Comparison of ENCODE assay signal across 14 cellular contexts in the genomic region with DNA sequence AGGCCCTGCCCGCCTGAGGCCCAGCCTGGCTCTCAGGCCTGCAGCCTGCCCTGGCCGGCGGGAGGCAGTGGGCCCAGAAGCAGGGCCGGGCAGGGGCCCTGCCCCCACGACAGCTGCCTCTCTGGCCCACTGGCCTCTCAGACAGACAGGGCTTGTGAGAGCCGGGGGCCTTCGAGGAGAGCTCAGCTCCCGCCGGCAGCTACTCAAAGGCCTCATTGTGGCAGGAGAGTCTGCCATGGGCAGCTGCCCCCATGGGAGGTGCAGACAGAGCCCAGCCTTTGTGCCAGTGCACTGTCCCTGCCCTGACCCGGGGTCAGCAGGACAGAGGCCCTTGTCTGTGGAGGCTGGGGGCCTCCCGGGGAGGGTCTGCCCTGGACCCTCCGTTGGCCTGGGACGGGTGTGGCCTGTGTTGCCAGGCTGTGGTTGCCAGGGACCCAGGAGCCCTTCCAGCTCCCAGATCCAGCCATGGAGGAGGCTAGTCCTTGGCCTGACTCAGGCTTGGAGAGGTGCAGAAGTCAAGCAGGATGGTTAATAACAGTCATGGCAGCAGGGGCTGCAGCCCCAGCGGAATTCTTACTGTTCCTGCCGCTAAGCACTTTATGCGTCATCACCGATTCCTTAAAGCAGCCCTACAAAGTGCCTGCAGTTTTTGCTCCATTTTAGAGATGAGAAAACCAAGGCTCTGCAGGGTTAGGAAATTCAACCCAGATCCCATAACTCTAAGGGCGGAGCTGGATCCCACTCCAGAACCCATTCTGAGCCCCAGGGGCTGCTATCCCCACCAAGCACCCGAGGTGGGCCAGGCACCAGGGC. TPM values are rescaled to one million over a fixed set of nuclear protein-coding genes. Genes with fewer than 3 reads are reported as not detected.
A peak's percentile ranks its signal among the peaks of the same experiment; 100 is the strongest.
DNase-seq lines count a peak whose midpoint lies in the region; ATAC-seq and TF ChIP-seq lines count a peak whose summit lies in the region.
"Had no signal": no experiment of that assay in that cellular context is flagged by ENCODE, and none has a peak within 500 bp of the region (broad histone marks: within the 10 kb centered on the region; RNA-seq: fewer than 3 reads in every experiment).

No MANE protein-coding gene starts in this region.

- peak overlapping the region; percentile 95 for H3K27ac ChIP-seq in SJCRH30
- H3K27ac ChIP-seq in GM23248: no peak overlapping the region
- H3K27ac ChIP-seq: vagina had no signal

- in situ Hi-C loops in GM23248 (cut with MboI): no loop called here

- no peaks in the 10 kb centered on the region for H3K36me3 ChIP-seq in SJCRH30
- no peaks in the 10 kb centered on the region for H3K36me3 ChIP-seq in GM23248 (ENCODE audit: low read depth)
- H3K36me3 ChIP-seq: vagina had no signal

- H3K79me2 ChIP-seq in GM23248 (ENCODE audit: insufficient read depth): no peaks in the 10 kb centered on the region

- H3F3A ChIP-seq in GM23248 (ENCODE audit: insufficient read depth): no peaks in the 10 kb centered on the region

- no peak for TF ChIP-seq CTCF in GM20000 (IDR thresholded peaks at IDR 0.05; ENCODE audit: extremely low read depth, missing control alignments)

- peaks cover 25% of the 10 kb centered on the region for H3K4me1 ChIP-seq in SJCRH30
- no peaks in the 10 kb centered on the region for H3K4me1 ChIP-seq in GM23248 (ENCODE audit: insufficient read depth)

- H4K20me1 ChIP-seq in GM23248 (ENCODE audit: insufficient read depth): no peaks in the 10 kb centered on the region

- intact Hi-C loops in left cardiac atrium (cut with DNase I): no loop called here

- no peaks in the 10 kb centered on the region for H3K9me3 ChIP-seq in SJCRH30 (replicated peaks)
- no peaks in the 10 kb centered on the region for H3K9me3 ChIP-seq in GM23248 (ENCODE audit: low read depth)
- H3K9me3 ChIP-seq: vagina had no signal

- H3K9me2 ChIP-seq in GM23248 (ENCODE audit: insufficient read depth): no peaks in the 10 kb centered on the region

- H3K4me3 ChIP-seq in SJCRH30: no peak overlapping the region
- H3K4me3 ChIP-seq in GM23248: no peak overlapping the region
- H3K4me3 ChIP-seq: vagina had no signal

- WGBS in GM23248 (ENCODE audit: low coverage in 1 of 2, low lambda C conversion rate in 2 of 2, missing lambda C conversion rate in 2 of 2), 2 experiments: 85 to 86% methylated on average over 14 to 19 of the region's 19 CpGs

- no peak overlapping the region for H3K9ac ChIP-seq in GM23248

- peak; percentile 98 for DNase-seq in Ammon's horn (ENCODE audit: low spot score)
- DNase-seq in SJCRH30: peak; percentile 95 to 96
- no peak for DNase-seq in left cardiac atrium
- peak in 55 of 56 donors; percentile 43 to 99 (median 95) for DNase-seq in nucleus accumbens (lab: John Stamatoyannopoulos, UW)
- no peak for DNase-seq in GM20000 (ENCODE audit: low spot score)
- no peak for DNase-seq in NCI-H446 (lab: John Stamatoyannopoulos, UW)
- no peak for DNase-seq in GM23248
- DNase-seq: activated CD8-positive, alpha-beta T cell treated with anti-CD3 and anti-CD28 coated beads, Interleukin-2, amount 10 ng/mL, durations not matched to agents 7 days and 5 days; NCI-H1048; NCI-H345; stimulated activated naive B cell treated with anti-CD40 and anti-IgM and Interleukin-4, amounts not matched to agents 10 μg/mL and 1 μg/mL and 100 μg/mL, for 72 hours had no signal

- H3K4me2 ChIP-seq in GM23248 (ENCODE audit: unreplicated experiment): no peak overlapping the region

- H3K27me3 ChIP-seq in SJCRH30 (no peaks in the 10 kb centered on the region), GM23248 (replicated peaks; ENCODE audit: insufficient read depth) (no peaks in the 10 kb centered on the region)
- H3K27me3 ChIP-seq: vagina had no signal

- ATAC-seq in left cardiac atrium (peak; percentile 57 to 61), GM21723 (IDR thresholded peaks at IDR 0.05; ENCODE audit: unreplicated experiment) (no peak)
- ATAC-seq: activated CD8-positive, alpha-beta T cell treated with anti-CD3 and anti-CD28 coated beads, Interleukin-2, amount 10 ng/mL, durations not matched to agents 7 days and 5 days; stimulated activated naive B cell treated with anti-CD40 and anti-IgM and Interleukin-4, amounts not matched to agents 10 μg/mL and 1 μg/mL and 100 μg/mL, for 72 hours had no signal

- no peak overlapping the region for H2AFZ ChIP-seq in GM23248

RNA-seq across cellular contexts. Expression of a gene that starts 12.5 kb away (rescaled TPM):
- total RNA-seq in SJCRH30 (2014; rRNA removed; shearing (Covaris generic)): 0.76 and 1.4 TPM in 2 replicates
- total RNA-seq in left cardiac atrium: 1 to 10 TPM; 1.3 to 1.6 TPM
- 0.22 TPM in 1 of 2 replicates, not detected in the other for total RNA-seq in GM23248 (2014; rRNA removed; shearing (Covaris generic))
- 0.09 TPM in 1 of 2 replicates, not detected in the other for polyA plus RNA-seq in GM23248 (2016; fragmentation: Nextera tagmentation; extraction: Ambion mirVana)
- total RNA-seq: activated CD8-positive, alpha-beta T cell treated with anti-CD3 and anti-CD28 coated beads, Interleukin-2, amount 10 ng/mL, durations not matched to agents 7 days and 5 days; pulmonary artery endothelial cell had no signal

Comparison
In these comparisons a context has a peak if more than half of its experiments do, and no peak if none do; other contexts are left out.
1. DNase-seq: peak in Ammon's horn (single experiment), SJCRH30 (2 of 2) and nucleus accumbens (55 of 56); none in left cardiac atrium (single experiment), GM20000 (single experiment), NCI-H446 (0 of 2) and GM23248 (single experiment).